ENCODE assay signal across 10 cellular contexts in genomic region chrX:83508006-83508405, GRCh38. TPM values are rescaled to one million over a fixed set of nuclear protein-coding genes. Genes with fewer than 3 reads are reported as not detected.
DNase-seq lines count a peak whose midpoint lies in the region; ATAC-seq, FAIRE-seq and TF ChIP-seq lines count a peak whose summit lies in the region.
"Had no signal": no experiment of that assay in that cellular context is flagged by ENCODE, and none has a peak within 500 bp of the region (broad histone marks: within the 10 kb centered on the region; RNA-seq: fewer than 3 reads in every experiment).

Gene POU3F4, plus strand, starts transcription at chrX:83508290. Its CDS starts 35 bp downstream, at chrX:83508325.

- peak within 1 kb of the TSS; percentile 64 for H3K4me2 ChIP-seq in H9 (ENCODE audit: insufficient read depth, insufficient read length, low read length)

- H3K4me1 ChIP-seq in H9 (ENCODE audit: insufficient read depth, low read length) (peaks cover 3% of the 10 kb centered on the region; the same call in 1 of the 2 replicates), mucosa of descending colon (ENCODE audit: low read depth) (no peaks in the 10 kb centered on the region)

- DNase-seq in AG08396 (ENCODE audit: low spot score), result peak; percentile 21
- DNase-seq in H9, result peak; percentile 86
- peak in 56 of 61 donors; percentile 2 to 93 (median 69) for DNase-seq in caudate nucleus (lab: John Stamatoyannopoulos, UW)
- DNase-seq in mucosa of descending colon, result peak in 2 of 3 donors; percentile 1 to 48
- DNase-seq in MV-4-11 (lab: John Stamatoyannopoulos, UW), result no peak
- DNase-seq in NCI-H2107 treated with DMSO at 0.1 percent for 48 hours (lab: John Stamatoyannopoulos, UW; ENCODE audit: unreplicated experiment), result no peak
- no peak for DNase-seq in activated naive CD8-positive, alpha-beta T cell treated with anti-CD3 and anti-CD28 coated beads for 36 hours
- DNase-seq in H54 (ENCODE audit: insufficient read length, low spot score), result no peak
- DNase-seq: small intestine had no signal

- TF ChIP-seq POLR2A in H54 (IDR thresholded peaks at IDR 0.05; ENCODE audit: low read depth, low read length), result no peak

- no peak within 1 kb of the TSS for H3K9ac ChIP-seq in H9 (ENCODE audit: extremely low read depth, insufficient read length, low read length)

- no peak within 1 kb of the TSS for H3K27ac ChIP-seq in H9 (ENCODE audit: insufficient read length, low read depth, low read length)
- peak within 1 kb of the TSS; percentile 73 for H3K27ac ChIP-seq in caudate nucleus (ENCODE audit: low read depth, low read length)

- no peak within 1 kb of the TSS for H3K4ac ChIP-seq in H9 (ENCODE audit: low read depth, low read length)

- H3K27me3 ChIP-seq in H9 (ENCODE audit: insufficient read depth, low read length), result peaks cover 14% of the 10 kb centered on the region; the same call in 1 of the 2 replicates

- peaks cover 0 to 1% (median 0%) of the 10 kb centered on the region in 3 experiments; a peak in 2 of 7 replicates for H3K36me3 Mint-ChIP-seq in H9 (ENCODE audit: insufficient read depth in 1 of 3, low read depth in 3 of 3)
- peaks cover 2% of the 10 kb centered on the region for H3K36me3 Mint-ChIP-seq in activated naive CD8-positive, alpha-beta T cell treated with anti-CD3 and anti-CD28 coated beads for 36 hours
- H3K36me3 Mint-ChIP-seq: stimulated activated memory B cell treated with anti-CD40 and anti-IgM and Interleukin-4, amounts not matched to agents 10 μg/mL and 1 μg/mL and 100 μg/mL, for 72 hours had no signal

- no peak within 1 kb of the TSS for H2BK15ac ChIP-seq in H9 (ENCODE audit: low read depth, low read length)

- H3K36me3 ChIP-seq in mucosa of descending colon (ENCODE audit: low read depth), result no peaks in the 10 kb centered on the region

- H3K4me1 Mint-ChIP-seq in H9, result peaks cover 52 to 63% of the 10 kb centered on the region in 2 experiments
- peaks cover 4% of the 10 kb centered on the region for H3K4me1 Mint-ChIP-seq in activated naive CD8-positive, alpha-beta T cell treated with anti-CD3 and anti-CD28 coated beads for 36 hours

- H4K8ac ChIP-seq in H9 (replicated peaks; ENCODE audit: insufficient read length, low read depth, low read length), result no peak within 1 kb of the TSS

- no peak within 1 kb of the TSS for H3T11ph ChIP-seq in H9 (ENCODE audit: low read length)

- H3K9me3 Mint-ChIP-seq in H9, result peaks cover 85 to 86% of the 10 kb centered on the region in 2 experiments
- peaks cover 1% of the 10 kb centered on the region for H3K9me3 Mint-ChIP-seq in activated naive CD8-positive, alpha-beta T cell treated with anti-CD3 and anti-CD28 coated beads for 36 hours

- H4K20me1 ChIP-seq in H9 (ENCODE audit: control insufficient read depth, insufficient read depth, insufficient read length), result no peaks in the 10 kb centered on the region

- FAIRE-seq in H54 (lab: Jason Lieb, UNC), result no peak
- FAIRE-seq: small intestine had no signal

- no peak within 1 kb of the TSS for H3K56ac ChIP-seq in H9 (ENCODE audit: insufficient read length, low read depth, low read length)

- H3K27me3 Mint-ChIP-seq in H9 (ENCODE audit: low read depth), result peaks cover 77% of the 10 kb centered on the region
- H3K27me3 Mint-ChIP-seq in activated naive CD8-positive, alpha-beta T cell treated with anti-CD3 and anti-CD28 coated beads for 36 hours, result peaks cover 88% of the 10 kb centered on the region

- no CpG with 5 or more reads among the region's 25 CpGs for WGBS in H9 (ENCODE audit: extremely low coverage, insufficient read length, low lambda C conversion rate)

- peaks cover 16% of the 10 kb centered on the region for H3K23me2 ChIP-seq in H9 (ENCODE audit: insufficient read length, low read depth, low read length, poor library complexity, severe bottlenecking)

- H3K9me3 ChIP-seq in H9 (ENCODE audit: control insufficient read depth, low read depth, low read length) (peaks cover 6% of the 10 kb centered on the region), mucosa of descending colon (no peaks in the 10 kb centered on the region)

- no peak within 1 kb of the TSS for H3K14ac ChIP-seq in H9 (ENCODE audit: insufficient read depth, low read length)

- H3K18ac ChIP-seq in H9 (ENCODE audit: insufficient read length, low read depth, low read length), result no peak within 1 kb of the TSS

- H4K5ac ChIP-seq in H9 (ENCODE audit: insufficient read length, low read depth, low read length), result no peak within 1 kb of the TSS

- no peak for TF ChIP-seq CTCF in H9 (conservative IDR thresholded peaks at IDR 0.05)
- TF ChIP-seq CTCF in mucosa of descending colon (IDR thresholded peaks at IDR 0.05), result no peak

- no peak within 1 kb of the TSS for H2BK120ac ChIP-seq in H9 (ENCODE audit: low read depth, low read length, poor library complexity, severe bottlenecking)

- H2BK12ac ChIP-seq in H9 (ENCODE audit: insufficient read length, low read depth, low read length), result no peak within 1 kb of the TSS

- no peak within 1 kb of the TSS for H3K27ac Mint-ChIP-seq in H9
- no peak within 1 kb of the TSS for H3K27ac Mint-ChIP-seq in activated naive CD8-positive, alpha-beta T cell treated with anti-CD3 and anti-CD28 coated beads for 36 hours
- H3K27ac Mint-ChIP-seq: stimulated activated memory B cell treated with anti-CD40 and anti-IgM and Interleukin-4, amounts not matched to agents 10 μg/mL and 1 μg/mL and 100 μg/mL, for 72 hours had no signal

- no peak within 1 kb of the TSS for H2BK5ac ChIP-seq in H9 (ENCODE audit: insufficient read length, low read length)

- no peak within 1 kb of the TSS for H3K4me3 ChIP-seq in mucosa of descending colon

- no peak within 1 kb of the TSS for H2AFZ ChIP-seq in H9 (ENCODE audit: low read length)

- peak within 1 kb of the TSS; percentile 58 to 86 for H3K4me3 Mint-ChIP-seq in H9
- no peak within 1 kb of the TSS for H3K4me3 Mint-ChIP-seq in activated naive CD8-positive, alpha-beta T cell treated with anti-CD3 and anti-CD28 coated beads for 36 hours
- H3K4me3 Mint-ChIP-seq: stimulated activated memory B cell treated with anti-CD40 and anti-IgM and Interleukin-4, amounts not matched to agents 10 μg/mL and 1 μg/mL and 100 μg/mL, for 72 hours had no signal

- ATAC-seq in mucosa of descending colon, result peak; percentile 37
- ATAC-seq: stimulated activated memory B cell treated with anti-CD40 and anti-IgM and Interleukin-4, amounts not matched to agents 10 μg/mL and 1 μg/mL and 100 μg/mL, for 72 hours had no signal

- no peak within 1 kb of the TSS for H4K91ac ChIP-seq in H9 (ENCODE audit: insufficient read length, low read depth, low read length)

- intact Hi-C loops in mucosa of descending colon (cut with DNase I, micrococcal nuclease), result no loop called here

- no peak within 1 kb of the TSS for H2AK5ac ChIP-seq in H9 (ENCODE audit: insufficient read length, low read length)

- no peaks in the 10 kb centered on the region for H3K79me2 ChIP-seq in H9 (ENCODE audit: insufficient read depth, low read length)

- H3K79me1 ChIP-seq in H9 (ENCODE audit: insufficient read depth, low read depth, low read length, poor library complexity, severe bottlenecking), result no peaks in the 10 kb centered on the region

- no peak within 1 kb of the TSS for H2BK20ac ChIP-seq in H9 (ENCODE audit: low read depth, low read length, poor library complexity, severe bottlenecking)

- no peak within 1 kb of the TSS for H3K23ac ChIP-seq in H9 (ENCODE audit: insufficient read length, low read depth, low read length)

RNA-seq across cellular contexts. Expression of gene POU3F4, which starts in this region (rescaled TPM):
- 0.20 and 0.35 TPM in 2 replicates for total RNA-seq in H9 (2021)
- total RNA-seq in mucosa of descending colon, result 1 to 10 TPM in 1 of 3 donors, under 1 TPM in 1, not detected in 1; 0.14 to 1.0 TPM
- not detected for total RNA-seq in activated naive CD8-positive, alpha-beta T cell treated with anti-CD3 and anti-CD28 coated beads for 36 hours

Comparison
In these comparisons a context has a peak if more than half of its experiments do, and no peak if none do; other contexts are left out.
1. Peak in DNase-seq and H3K4me2 ChIP-seq in H9; RNA of the gene not detected or under 1 TPM.
2. DNase-seq: peak in AG08396 (single experiment), caudate nucleus (56 of 61) and mucosa of descending colon (2 of 3); none in MV-4-11 (single experiment), NCI-H2107 treated with DMSO at 0.1 percent for 48 hours (single experiment), activated naive CD8-positive, alpha-beta T cell treated with anti-CD3 and anti-CD28 coated beads for 36 hours (single experiment) and H54 (single experiment).